Comparison of ENCODE assay signal across 8 cellular contexts in the genomic region with DNA sequence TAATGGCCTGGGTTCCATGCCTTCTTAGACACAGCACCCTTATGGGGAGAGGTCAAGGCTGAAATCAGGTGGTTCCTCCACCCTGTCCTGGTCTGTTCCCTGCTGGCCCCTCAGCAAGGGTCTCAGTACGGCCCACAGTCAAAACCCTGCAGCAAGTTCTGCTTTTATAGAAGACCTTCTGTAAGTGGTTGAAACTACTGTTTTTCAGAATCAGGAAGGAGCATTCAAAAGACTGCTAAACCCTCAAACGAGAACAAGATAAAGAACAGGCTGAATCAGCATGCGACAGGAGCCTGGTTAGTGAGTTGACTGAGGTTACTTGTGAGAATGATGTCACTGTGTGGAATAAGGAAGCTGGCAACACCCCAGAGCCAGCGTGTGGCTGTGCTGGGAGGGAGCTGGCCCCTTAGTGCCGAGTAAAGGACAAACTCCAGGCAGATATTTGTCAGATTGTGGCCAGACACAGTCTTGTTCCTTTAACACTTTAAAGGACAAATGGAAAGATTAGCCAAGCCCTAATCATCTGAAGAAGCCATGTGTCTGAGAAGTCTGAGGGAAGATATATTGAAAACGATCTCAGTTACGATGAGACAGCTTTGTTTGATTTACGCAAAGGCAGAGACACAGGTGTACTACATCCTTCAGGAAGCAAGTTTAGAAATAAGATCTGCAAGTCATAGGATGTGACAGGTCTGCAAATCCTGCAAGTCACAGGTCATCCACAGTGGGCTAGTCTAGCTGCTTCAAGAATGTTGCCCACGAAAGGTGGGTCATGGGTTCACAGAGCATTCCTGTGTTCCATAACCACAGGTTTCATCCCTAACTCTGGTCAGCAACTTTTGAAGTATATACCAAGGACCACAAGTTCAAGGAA. TPM values are rescaled to one million over a fixed set of nuclear protein-coding genes. Genes with fewer than 3 reads are reported as not detected.
DNase-seq lines count a peak whose midpoint lies in the region; ATAC-seq and TF ChIP-seq lines count a peak whose summit lies in the region.

No MANE protein-coding gene starts in this region.

- H2AFZ ChIP-seq in smooth muscle cell (ENCODE audit: low read depth): no peak overlapping the region

- H3K9me3 Mint-ChIP-seq in activated naive CD4-positive, alpha-beta T cell treated with anti-CD3 and anti-CD28 coated beads, Interleukin-2, amount 50 U/mL, for 24 hours: no peaks in the 10 kb centered on the region

- peak overlapping the region; percentile 43 for H3K27ac Mint-ChIP-seq in activated naive CD4-positive, alpha-beta T cell treated with anti-CD3 and anti-CD28 coated beads, Interleukin-2, amount 50 U/mL, for 24 hours

- no peak for TF ChIP-seq POLR2A in vagina (IDR thresholded peaks at IDR 0.05)

- no peaks in the 10 kb centered on the region for H3K27me3 ChIP-seq in right cardiac atrium (ENCODE audit: control insufficient read depth, insufficient read depth)
- H3K27me3 ChIP-seq in smooth muscle cell (ENCODE audit: low read depth): no peaks in the 10 kb centered on the region
- H3K27me3 ChIP-seq in vagina: no peaks in the 10 kb centered on the region

- H3K27me3 Mint-ChIP-seq in activated naive CD4-positive, alpha-beta T cell treated with anti-CD3 and anti-CD28 coated beads, Interleukin-2, amount 50 U/mL, for 24 hours: no peaks in the 10 kb centered on the region

- POLR2A ChIA-PET in HEK293 (lab: Yijun Ruan, JAX): no interaction called here

- peaks cover 22% of the 10 kb centered on the region for H3K4me1 Mint-ChIP-seq in activated naive CD4-positive, alpha-beta T cell treated with anti-CD3 and anti-CD28 coated beads, Interleukin-2, amount 50 U/mL, for 24 hours

- H3K27ac ChIP-seq in HEK293 (ENCODE audit: extremely low read depth, low read depth, low read length) (no peak overlapping the region), right cardiac atrium (ENCODE audit: low read length) (peak overlapping the region; percentile 45), smooth muscle cell (ENCODE audit: low read depth) (peak overlapping the region; percentile 72), vagina (no peak overlapping the region)

- no peak for TF ChIP-seq CTCF in HEK293 (tag by site-specific recombination; IDR thresholded peaks at IDR 0.05)
- no peak for TF ChIP-seq CTCF in smooth muscle cell (IDR thresholded peaks at IDR 0.05; ENCODE audit: borderline replicate concordance, insufficient read depth, poor library complexity, severe bottlenecking)
- TF ChIP-seq CTCF in vagina (IDR thresholded peaks at IDR 0.05): no peak

- H3K9ac ChIP-seq in smooth muscle cell (ENCODE audit: low read depth): peak overlapping the region; percentile 64

- peak; percentile 86 to 91 for ATAC-seq in right cardiac atrium

- intact Hi-C loops in right cardiac atrium (cut with DNase I): no loop called here
- intact Hi-C loops in vagina (cut with DNase I): no loop called here

- no peaks in the 10 kb centered on the region for H3K36me3 ChIP-seq in HEK293 (ENCODE audit: control insufficient read depth in 2 of 2, insufficient read depth in 1 of 2, low read length in 2 of 2)
- no peaks in the 10 kb centered on the region for H3K36me3 ChIP-seq in smooth muscle cell (ENCODE audit: low read depth)
- H3K36me3 ChIP-seq in vagina: no peaks in the 10 kb centered on the region

- H3K4me2 ChIP-seq in smooth muscle cell: peak overlapping the region; percentile 72

- 47% methylated on average over 9 of the region's 9 CpGs for WGBS in right cardiac atrium
- 15% methylated on average over 9 of the region's 9 CpGs for WGBS in smooth muscle cell (ENCODE audit: low lambda C conversion rate)

- no peaks in the 10 kb centered on the region for H3K79me2 ChIP-seq in smooth muscle cell (ENCODE audit: low read depth)

- CTCF ChIA-PET in HEK293 (lab: Yijun Ruan, JAX): no interaction called here

- H3K4me3 ChIP-seq in HEK293 (ENCODE audit: low read depth, low read length) (no peak overlapping the region), right cardiac atrium (ENCODE audit: low read length) (no peak overlapping the region), smooth muscle cell (no peak overlapping the region), vagina (no peak overlapping the region)

- H3K4me3 Mint-ChIP-seq in activated naive CD4-positive, alpha-beta T cell treated with anti-CD3 and anti-CD28 coated beads, Interleukin-2, amount 50 U/mL, for 24 hours: peak overlapping the region; percentile 27

- no peaks in the 10 kb centered on the region for H4K20me1 ChIP-seq in smooth muscle cell (ENCODE audit: low read depth)

- DNase-seq in EL (peak; percentile 54), NCI-H69 (lab: John Stamatoyannopoulos, UW) (peak; percentile 32), right cardiac atrium (peak; percentile 67 to 90 (median 85)), smooth muscle cell (lab: John Stamatoyannopoulos, UW; ENCODE audit: unreplicated experiment) (peak; percentile 18), vagina (ENCODE audit: extremely low spot score in 2 of 2) (no peak), NCI-H1048 (lab: John Stamatoyannopoulos, UW) (no peak)

- H3K9me3 ChIP-seq in HEK293 (ENCODE audit: control insufficient read depth, insufficient read depth, low read depth, low read length): no peaks in the 10 kb centered on the region
- H3K9me3 ChIP-seq in right cardiac atrium (ENCODE audit: control insufficient read depth, low read length): no peaks in the 10 kb centered on the region
- H3K9me3 ChIP-seq in smooth muscle cell (replicated peaks; ENCODE audit: low read depth): no peaks in the 10 kb centered on the region
- no peaks in the 10 kb centered on the region for H3K9me3 ChIP-seq in vagina

- H3K36me3 Mint-ChIP-seq in activated naive CD4-positive, alpha-beta T cell treated with anti-CD3 and anti-CD28 coated beads, Interleukin-2, amount 50 U/mL, for 24 hours: no peaks in the 10 kb centered on the region

- H3F3A ChIP-seq in smooth muscle cell (ENCODE audit: low read depth): peaks cover 11% of the 10 kb centered on the region

- 0 out of 2 replicates have a peak, but pooled peaks cover 2% of the 10 kb centered on the region for H3K4me1 ChIP-seq in HEK293 (ENCODE audit: control insufficient read depth, insufficient read depth, low read length)
- no peaks in the 10 kb centered on the region for H3K4me1 ChIP-seq in right cardiac atrium (ENCODE audit: control insufficient read depth, insufficient read depth, low read length)
- no peaks in the 10 kb centered on the region for H3K4me1 ChIP-seq in smooth muscle cell (ENCODE audit: low read depth)
- H3K4me1 ChIP-seq in vagina: no peaks in the 10 kb centered on the region

TF ChIP-seq in HEK293, 187 proteins besides CTCF, POLR2A, EP300 and RAD21 (continues in another document):
- TF ChIP-seq ZNF350 (tag by site-specific recombination; IDR thresholded peaks at IDR 0.05) (no peak), ZNF341 (tag by site-specific recombination; IDR thresholded peaks at IDR 0.05; ENCODE audit: low read depth) (no peak), ZNF239 (tag by site-specific recombination; IDR thresholded peaks at IDR 0.05) (no peak), ZNF76 (tag by site-specific recombination; IDR thresholded peaks at IDR 0.05; ENCODE audit: borderline replicate concordance, low read depth) (no peak), KLF8 (tag by site-specific recombination; IDR thresholded peaks at IDR 0.05) (no peak), WT1 (tag by site-specific recombination; IDR thresholded peaks at IDR 0.05) (no peak), ZNF629 (tag by site-specific recombination; IDR thresholded peaks at IDR 0.05) (peak; percentile 77), ZNF529 (tag by site-specific recombination; IDR thresholded peaks at IDR 0.05; ENCODE audit: insufficient replicate concordance) (no peak), ZFP3 (tag by site-specific recombination; IDR thresholded peaks at IDR 0.05; ENCODE audit: low read depth) (no peak)
- TF ChIP-seq, protein P1, sequence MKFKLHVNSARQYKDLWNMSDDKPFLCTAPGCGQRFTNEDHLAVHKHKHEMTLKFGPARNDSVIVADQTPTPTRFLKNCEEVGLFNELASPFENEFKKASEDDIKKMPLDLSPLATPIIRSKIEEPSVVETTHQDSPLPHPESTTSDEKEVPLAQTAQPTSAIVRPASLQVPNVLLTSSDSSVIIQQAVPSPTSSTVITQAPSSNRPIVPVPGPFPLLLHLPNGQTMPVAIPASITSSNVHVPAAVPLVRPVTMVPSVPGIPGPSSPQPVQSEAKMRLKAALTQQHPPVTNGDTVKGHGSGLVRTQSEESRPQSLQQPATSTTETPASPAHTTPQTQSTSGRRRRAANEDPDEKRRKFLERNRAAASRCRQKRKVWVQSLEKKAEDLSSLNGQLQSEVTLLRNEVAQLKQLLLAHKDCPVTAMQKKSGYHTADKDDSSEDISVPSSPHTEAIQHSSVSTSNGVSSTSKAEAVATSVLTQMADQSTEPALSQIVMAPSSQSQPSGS (tag by site-specific recombination; IDR thresholded peaks at IDR 0.05; ENCODE audit: low read depth): peak; percentile 54
- TF ChIP-seq, protein P2, sequence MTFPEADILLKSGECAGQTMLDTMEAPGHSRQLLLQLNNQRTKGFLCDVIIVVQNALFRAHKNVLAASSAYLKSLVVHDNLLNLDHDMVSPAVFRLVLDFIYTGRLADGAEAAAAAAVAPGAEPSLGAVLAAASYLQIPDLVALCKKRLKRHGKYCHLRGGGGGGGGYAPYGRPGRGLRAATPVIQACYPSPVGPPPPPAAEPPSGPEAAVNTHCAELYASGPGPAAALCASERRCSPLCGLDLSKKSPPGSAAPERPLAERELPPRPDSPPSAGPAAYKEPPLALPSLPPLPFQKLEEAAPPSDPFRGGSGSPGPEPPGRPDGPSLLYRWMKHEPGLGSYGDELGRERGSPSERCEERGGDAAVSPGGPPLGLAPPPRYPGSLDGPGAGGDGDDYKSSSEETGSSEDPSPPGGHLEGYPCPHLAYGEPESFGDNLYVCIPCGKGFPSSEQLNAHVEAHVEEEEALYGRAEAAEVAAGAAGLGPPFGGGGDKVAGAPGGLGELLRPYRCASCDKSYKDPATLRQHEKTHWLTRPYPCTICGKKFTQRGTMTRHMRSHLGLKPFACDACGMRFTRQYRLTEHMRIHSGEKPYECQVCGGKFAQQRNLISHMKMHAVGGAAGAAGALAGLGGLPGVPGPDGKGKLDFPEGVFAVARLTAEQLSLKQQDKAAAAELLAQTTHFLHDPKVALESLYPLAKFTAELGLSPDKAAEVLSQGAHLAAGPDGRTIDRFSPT (tag by site-specific recombination; IDR thresholded peaks at IDR 0.05): no peak

RNA-seq across cellular contexts. Expression of a gene that starts 54.0 kb away (rescaled TPM):
- total RNA-seq in right cardiac atrium (1 to 10 TPM; 2.2 to 4.3 (median 2.7) TPM), smooth muscle cell (11.5 and 12.6 TPM in 2 replicates), vagina (20.4 TPM)
- polyA plus RNA-seq in right cardiac atrium (1.8 TPM), smooth muscle cell (5.3 and 7.2 TPM in 2 replicates)

Comparison
In these comparisons a context has a peak if more than half of its experiments do, and no peak if none do; other contexts are left out.
1. DNase-seq: peak in EL (single experiment), NCI-H69 (single experiment), right cardiac atrium (3 of 3) and smooth muscle cell (single experiment); none in vagina (0 of 2) and NCI-H1048 (single experiment).
2. H3K27ac ChIP-seq: peak in right cardiac atrium (single experiment) and smooth muscle cell (single experiment); none in HEK293 (single experiment) and vagina (single experiment).